Comparison of ENCODE assay signal across 20 cellular contexts in the genomic region with DNA sequence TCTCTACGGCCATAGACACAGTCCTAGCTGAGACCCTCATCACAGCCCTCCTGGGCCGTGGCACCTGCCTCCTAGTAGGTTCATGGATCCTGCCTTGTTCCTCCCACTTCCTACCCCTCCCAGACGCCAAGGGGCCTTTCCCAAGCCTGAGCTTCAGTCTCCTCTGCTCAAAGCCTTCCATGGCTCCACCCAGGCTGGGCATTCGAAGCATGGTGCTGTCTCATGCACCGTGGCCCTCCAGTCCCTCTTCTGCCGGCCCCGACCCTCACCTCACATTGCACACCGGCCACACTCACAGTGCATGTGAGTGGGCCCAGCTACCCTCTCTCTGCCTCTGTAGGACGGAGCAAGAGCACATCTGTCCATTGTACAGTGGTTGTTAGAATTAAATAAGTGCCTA.
"Had no signal": no experiment of that assay in that cellular context is flagged by ENCODE, and none has a peak within 500 bp of the region (broad histone marks: within the 10 kb centered on the region; RNA-seq: fewer than 3 reads in every experiment).

No MANE protein-coding gene starts in this region.

- DNase-seq: activated CD4-positive, alpha-beta T cell treated with anti-CD3 and anti-CD28 coated beads for 1 hour; activated CD4-positive, alpha-beta T cell treated with anti-CD3 and anti-CD28 coated beads, Interleukin-2, amount 50 U/mL, for 1 hour; activated naive CD4-positive, alpha-beta T cell; activated T-cell treated with anti-CD3 and anti-CD28 coated beads, Interleukin-2, amount 50 U/mL, for 1 hour; adrenal gland; colonic mucosa; esophagus squamous epithelium; left ventricle myocardium superior; nephron progenitor cell; spleen; stimulated activated CD4-positive, alpha-beta T cell treated with anti-CD3 and anti-CD28 coated beads, Interleukin-4, amount 100 ng/mL, for 1 hour; stimulated activated naive CD4-positive, alpha-beta T cell; T-cell; tibial artery had no signal

- H3K4me3 ChIP-seq: adrenal gland, colonic mucosa, esophagus squamous epithelium, gastrocnemius medialis, prostate gland, spleen, tibial artery had no signal

- H3K36me3 ChIP-seq: adrenal gland, colonic mucosa, esophagus squamous epithelium, gastrocnemius medialis, prostate gland, spleen, tibial artery had no signal

- H3K27me3 ChIP-seq: adrenal gland, colonic mucosa, esophagus squamous epithelium, gastrocnemius medialis, tibial artery had no signal

- H3K27ac ChIP-seq: adrenal gland, colonic mucosa, esophagus squamous epithelium, gastrocnemius medialis, spleen, tibial artery had no signal

- H3K9me3 ChIP-seq: adrenal gland, colonic mucosa, esophagus squamous epithelium, gastrocnemius medialis, prostate gland, spleen, tibial artery had no signal

- ATAC-seq: activated T-helper 17 cell treated with anti-CD3 and anti-CD28 coated beads, Interleukin-2, amount 50 U/mL, for 72 hours; gastrocnemius medialis; left ventricle myocardium superior had no signal

- FAIRE-seq: astrocyte, TTC549, urothelium cell line had no signal

- H3K4me1 ChIP-seq: adrenal gland, colonic mucosa, gastrocnemius medialis, prostate gland had no signal
